Comparison of ENCODE assay signal across 25 cellular contexts in the genomic region with DNA sequence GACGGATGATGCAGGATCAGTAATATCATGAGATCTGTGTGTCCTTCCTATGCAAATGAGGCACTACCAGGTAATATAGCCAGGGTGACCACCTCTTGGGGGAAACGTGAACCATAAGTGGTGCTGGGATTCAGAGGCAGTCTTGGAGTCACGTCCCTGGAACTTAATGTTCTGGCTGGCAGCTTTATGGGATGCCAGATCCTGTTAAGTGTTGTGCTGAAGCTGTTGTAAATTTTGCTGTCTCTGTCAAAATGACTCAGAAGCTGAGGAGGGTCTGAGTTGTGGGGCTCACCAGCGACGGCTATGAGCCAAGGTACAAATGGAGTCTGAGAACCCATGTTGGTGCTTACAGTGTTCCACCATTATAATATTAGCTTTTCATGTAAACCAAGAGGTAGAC.
"Had no signal": no experiment of that assay in that cellular context is flagged by ENCODE, and none has a peak within 500 bp of the region (broad histone marks: within the 10 kb centered on the region; RNA-seq: fewer than 3 reads in every experiment).

No MANE protein-coding gene starts in this region.

- H3K4me1 ChIP-seq: neural progenitor cell, pancreas, psoas muscle, right lobe of liver, sigmoid colon, tibial nerve, upper lobe of left lung, vagina had no signal

- H3K4me2 ChIP-seq: neural progenitor cell had no signal

- H3K4me3 ChIP-seq: neural progenitor cell, pancreas, psoas muscle, right lobe of liver, sigmoid colon, stomach, thoracic aorta, thyroid gland, tibial nerve, upper lobe of left lung, vagina had no signal

- H3K9me3 Mint-ChIP-seq: naive B cell; naive thymus-derived CD8-positive, alpha-beta T cell; neural progenitor cell; stimulated activated naive CD8-positive, alpha-beta T cell treated with anti-CD3 and anti-CD28 coated beads, Interleukin-15, Interleukin-2, amounts not matched to agents 100 ng/mL and 50 ng/mL, for 24 hours had no signal

- H3K36me3 ChIP-seq: neural progenitor cell, pancreas, right lobe of liver, sigmoid colon, stomach, thoracic aorta, thyroid gland, tibial nerve, upper lobe of left lung, vagina had no signal

- H3K27ac Mint-ChIP-seq: naive B cell; natural killer cell treated with Interleukin-12 subunit alpha and Interleukin-12 subunit beta and Interleukin-15 and Interleukin-18, amount 100 ng/mL, for 72 hours; neural progenitor cell; stimulated activated naive B cell treated with anti-CD40 and anti-IgM and Interleukin-4, amounts not matched to agents 10 μg/mL and 1 μg/mL and 100 μg/mL, for 72 hours; stimulated activated naive CD8-positive, alpha-beta T cell treated with anti-CD3 and anti-CD28 coated beads, Interleukin-15, Interleukin-2, amounts not matched to agents 100 ng/mL and 50 ng/mL, for 24 hours had no signal

- H3K27me3 ChIP-seq: neural progenitor cell, pancreas, right lobe of liver, sigmoid colon, stomach, thyroid gland, tibial nerve, upper lobe of left lung, vagina had no signal

- H3K4me1 Mint-ChIP-seq: naive B cell; neural progenitor cell; stimulated activated naive B cell treated with anti-CD40 and anti-IgM and Interleukin-4, amounts not matched to agents 10 μg/mL and 1 μg/mL and 100 μg/mL, for 72 hours had no signal

- DNase-seq: naive B cell; naive thymus-derived CD8-positive, alpha-beta T cell; occipital lobe; pancreas; psoas muscle; right cardiac atrium; right lobe of liver; sigmoid colon; small intestine; stimulated activated CD4-positive, alpha-beta T cell treated with anti-CD3 and anti-CD28 coated beads, Interleukin-1b, Interleukin-23, amount 100 ng/mL, for 48 hours; stimulated activated CD4-positive, alpha-beta T cell treated with anti-CD3 and anti-CD28 coated beads, Interleukin-4, amount 100 ng/mL, for 1 hour; stimulated activated CD4-positive, alpha-beta T cell treated with anti-CD3 and anti-CD28 coated beads, Interleukin-4, amount 100 ng/mL, for 4 hours; stimulated activated CD8-positive, alpha-beta memory T cell treated with anti-CD3 and anti-CD28 coated beads, Interleukin-4, amount 100 ng/mL, for 48 hours; stimulated activated naive B cell treated with anti-CD40 and anti-IgM and Interleukin-4, amounts not matched to agents 10 μg/mL and 1 μg/mL and 100 μg/mL, for 72 hours; stimulated activated naive CD4-positive, alpha-beta T cell treated with Interleukin-2 at 50 U/mL for 16 hours; stomach; thyroid gland; trophoblast cell; upper lobe of left lung had no signal

- H3K4me3 Mint-ChIP-seq: naive B cell; naive thymus-derived CD8-positive, alpha-beta T cell; natural killer cell treated with Interleukin-12 subunit alpha and Interleukin-12 subunit beta and Interleukin-15 and Interleukin-18, amount 100 ng/mL, for 72 hours; neural progenitor cell; stimulated activated naive B cell treated with anti-CD40 and anti-IgM and Interleukin-4, amounts not matched to agents 10 μg/mL and 1 μg/mL and 100 μg/mL, for 72 hours; stimulated activated naive CD8-positive, alpha-beta T cell treated with anti-CD3 and anti-CD28 coated beads, Interleukin-15, Interleukin-2, amounts not matched to agents 100 ng/mL and 50 ng/mL, for 24 hours had no signal

- ATAC-seq: naive thymus-derived CD8-positive, alpha-beta T cell; natural killer cell treated with Interleukin-12 subunit alpha and Interleukin-12 subunit beta and Interleukin-15 and Interleukin-18, amount 100 ng/mL, for 72 hours; pancreas; psoas muscle; right cardiac atrium; right lobe of liver had no signal

- H2AFZ ChIP-seq: neural progenitor cell had no signal

- H3K9ac ChIP-seq: neural progenitor cell had no signal

- H3K27ac ChIP-seq: neural progenitor cell, pancreas, psoas muscle, right lobe of liver, sigmoid colon, stomach, thoracic aorta, thyroid gland, tibial nerve, upper lobe of left lung, vagina had no signal

- H3K9me3 ChIP-seq: pancreas, psoas muscle, right lobe of liver, sigmoid colon, stomach, thoracic aorta, thyroid gland, tibial nerve, upper lobe of left lung, vagina had no signal

- H3K36me3 Mint-ChIP-seq: naive B cell; natural killer cell treated with Interleukin-12 subunit alpha and Interleukin-12 subunit beta and Interleukin-15 and Interleukin-18, amount 100 ng/mL, for 72 hours; neural progenitor cell; stimulated activated naive B cell treated with anti-CD40 and anti-IgM and Interleukin-4, amounts not matched to agents 10 μg/mL and 1 μg/mL and 100 μg/mL, for 72 hours had no signal

- H3K27me3 Mint-ChIP-seq: naive B cell; natural killer cell treated with Interleukin-12 subunit alpha and Interleukin-12 subunit beta and Interleukin-15 and Interleukin-18, amount 100 ng/mL, for 72 hours; stimulated activated naive B cell treated with anti-CD40 and anti-IgM and Interleukin-4, amounts not matched to agents 10 μg/mL and 1 μg/mL and 100 μg/mL, for 72 hours; stimulated activated naive CD8-positive, alpha-beta T cell treated with anti-CD3 and anti-CD28 coated beads, Interleukin-15, Interleukin-2, amounts not matched to agents 100 ng/mL and 50 ng/mL, for 24 hours had no signal
